8 cellular contexts compared by ENCODE assay signal in the genomic region with DNA sequence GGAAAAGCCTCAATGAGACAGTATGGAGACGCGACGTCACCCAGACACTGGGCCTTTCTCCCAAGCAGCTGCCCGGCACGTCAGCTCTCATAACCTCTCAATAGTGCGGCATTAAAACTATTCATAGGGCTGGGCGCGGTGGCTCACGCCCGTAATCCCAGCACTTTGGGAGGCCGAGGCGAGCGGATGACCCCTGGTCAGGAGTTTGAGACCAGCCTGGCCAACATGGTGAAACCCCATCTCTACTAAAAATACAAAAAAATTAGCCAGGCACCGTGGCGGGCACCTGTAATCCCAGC. TPM values are rescaled to one million over a fixed set of nuclear protein-coding genes. Genes with fewer than 3 reads are reported as not detected.
A peak's percentile ranks its signal among the peaks of the same experiment; 100 is the strongest.
DNase-seq lines count a peak whose midpoint lies in the region; ATAC-seq and TF ChIP-seq lines count a peak whose summit lies in the region.
"Not testable (repeated sequence)": the region's sequence is repeated elsewhere in the genome, so short reads cannot be mapped to it uniquely, and the experiment has no call there.

No MANE protein-coding gene starts in this region.

- H3K9ac ChIP-seq in mesenchymal stem cell (ENCODE audit: low read length); rectal smooth muscle tissue (ENCODE audit: low read length): not testable (repeated sequence)

- H2BK12ac ChIP-seq in mesenchymal stem cell (ENCODE audit: low read length in 2 of 2), result not testable (repeated sequence)

- H3K18ac ChIP-seq in mesenchymal stem cell (ENCODE audit: low read depth in 1 of 2, low read length in 2 of 2), result not testable (repeated sequence)

- H2BK120ac ChIP-seq in mesenchymal stem cell (ENCODE audit: low read depth, low read length), result not testable (repeated sequence)

- not testable (repeated sequence) for H4K8ac ChIP-seq in mesenchymal stem cell (ENCODE audit: low read length)

- not testable (repeated sequence) for H2BK5ac ChIP-seq in mesenchymal stem cell (ENCODE audit: low read depth, low read length, poor library complexity, severe bottlenecking)

- not testable (repeated sequence) for H3K4me2 ChIP-seq in mesenchymal stem cell (ENCODE audit: low read length, poor library complexity, severe bottlenecking)

- DNase-seq in RWPE1 (ENCODE audit: low spot score); adrenal gland; mesenchymal stem cell; spleen; tibial nerve (ENCODE audit: low spot score in 2 of 2): not testable (repeated sequence)
- DNase-seq in left ventricle myocardium superior, result peak; percentile 23

- 91 to 95% (median 93%) methylated on average over 15 of the region's 15 CpGs for whole genome bisulfite sequencing in adrenal gland, 4 donors
- 97% methylated on average over 15 of the region's 15 CpGs for WGBS in mesenchymal stem cell
- 91 to 96% (median 95%) methylated on average over 15 of the region's 15 CpGs for WGBS in spleen, 5 donors
- 84 to 89% methylated on average over 15 of the region's 15 CpGs for WGBS in tibial nerve, 2 donors

- TF ChIP-seq CTCF in RWPE1 (conservative IDR thresholded peaks at IDR 0.05; ENCODE audit: low read depth); adrenal gland (IDR thresholded peaks at IDR 0.05); spleen (IDR thresholded peaks at IDR 0.05 in 8 of 11, conservative IDR thresholded peaks at IDR 0.05 in 3 of 11); tibial nerve (IDR thresholded peaks at IDR 0.05): not testable (repeated sequence)

- H4K91ac ChIP-seq in mesenchymal stem cell (ENCODE audit: low read length), result not testable (repeated sequence)

- CTCF ChIA-PET in RWPE1 (lab: Yijun Ruan, JAX), result not testable (repeated sequence)

- not testable (repeated sequence) for TF ChIP-seq EP300 in tibial nerve (IDR thresholded peaks at IDR 0.05)

- H3K4me1 ChIP-seq in adrenal gland (replicated peaks in 1 of 2), result peaks cover 21 to 63% of the 10 kb centered on the region in 2 donors
- not testable (repeated sequence) for H3K4me1 ChIP-seq in mesenchymal stem cell (ENCODE audit: control insufficient read depth, insufficient read depth, low read depth, low read length)
- H3K4me1 ChIP-seq in rectal smooth muscle tissue (ENCODE audit: control insufficient read depth, insufficient read depth, low read length), result peaks cover 21% of the 10 kb centered on the region
- peaks cover 54 to 93% (median 84%) of the 10 kb centered on the region in 6 donors for H3K4me1 ChIP-seq in spleen
- peaks cover 0 to 85% (median 17%) of the 10 kb centered on the region in 4 donors for H3K4me1 ChIP-seq in tibial nerve

- H3K4me3 ChIP-seq in adrenal gland; mesenchymal stem cell (ENCODE audit: insufficient read depth in 1 of 2, low read depth in 1 of 2, low read length in 2 of 2); rectal smooth muscle tissue (ENCODE audit: low read length); spleen; tibial nerve: not testable (repeated sequence)

- peaks cover 18% of the 10 kb centered on the region for H3K79me1 ChIP-seq in mesenchymal stem cell (replicated peaks; ENCODE audit: low read length, poor library complexity, severe bottlenecking)

- POLR2A ChIA-PET in RWPE1 (lab: Yijun Ruan, JAX; ENCODE audit: low non-redundant PET), result not testable (repeated sequence)

- H2AFZ ChIP-seq in mesenchymal stem cell (ENCODE audit: low read depth, low read length), result not testable (repeated sequence)

- not testable (repeated sequence) for H3K27me3 ChIP-seq in adrenal gland; mesenchymal stem cell (ENCODE audit: control insufficient read depth in 1 of 2, insufficient read depth in 1 of 2, low read length in 2 of 2); rectal smooth muscle tissue (ENCODE audit: control insufficient read depth, insufficient read depth, low read length); spleen (replicated peaks in 1 of 7); tibial nerve

- not testable (repeated sequence) for H2AK5ac ChIP-seq in mesenchymal stem cell (ENCODE audit: low read length, severe bottlenecking)

- not testable (repeated sequence) for TF ChIP-seq POLR2A in adrenal gland (IDR thresholded peaks at IDR 0.05); spleen (IDR thresholded peaks at IDR 0.05); tibial nerve (IDR thresholded peaks at IDR 0.05)

- not testable (repeated sequence) for H3K23ac ChIP-seq in mesenchymal stem cell (ENCODE audit: low read length in 2 of 2)

- H2BK15ac ChIP-seq in mesenchymal stem cell (ENCODE audit: low read depth, poor library complexity, severe bottlenecking), result not testable (repeated sequence)

- intact Hi-C loops in adrenal gland (cut with DNase I); left ventricle myocardium superior (cut with micrococcal nuclease); spleen (cut with DNase I; ENCODE audit: low total_unique reads): not testable (repeated sequence)

- H3K9me3 ChIP-seq in adrenal gland (replicated peaks in 1 of 3); mesenchymal stem cell (ENCODE audit: control insufficient read depth, low read length); spleen; tibial nerve: not testable (repeated sequence)

- ATAC-seq in left ventricle myocardium superior, result not testable (repeated sequence)

- peaks cover 0 to 54% of the 10 kb centered on the region in 2 donors for H3K36me3 ChIP-seq in adrenal gland (replicated peaks in 1 of 2)
- peaks cover 47 to 57% of the 10 kb centered on the region in 2 experiments for H3K36me3 ChIP-seq in mesenchymal stem cell (ENCODE audit: control insufficient read depth in 1 of 2, insufficient read depth in 2 of 2, low read depth in 1 of 2, low read length in 2 of 2)
- H3K36me3 ChIP-seq in rectal smooth muscle tissue (ENCODE audit: control insufficient read depth, insufficient read depth, low read length), result peaks cover 38% of the 10 kb centered on the region
- peaks cover 2 to 69% (median 58%) of the 10 kb centered on the region in 6 donors for H3K36me3 ChIP-seq in spleen
- H3K36me3 ChIP-seq in tibial nerve, result peaks cover 0 to 61% (median 46%) of the 10 kb centered on the region in 3 donors

- not testable (repeated sequence) for H3K4ac ChIP-seq in mesenchymal stem cell (ENCODE audit: low read depth in 1 of 2, low read length in 2 of 2)

- H3K14ac ChIP-seq in mesenchymal stem cell (ENCODE audit: low read length in 2 of 2), result not testable (repeated sequence)

- H3K27ac ChIP-seq in RWPE1, result peak overlapping the region; percentile 92
- H3K27ac ChIP-seq in adrenal gland, result peak overlapping the region; percentile 2 to 97 (median 41)
- peak overlapping the region; percentile 85 for H3K27ac ChIP-seq in cingulate gyrus (ENCODE audit: low read depth, low read length)
- H3K27ac ChIP-seq in mesenchymal stem cell (ENCODE audit: low read length, poor library complexity, severe bottlenecking), result peak overlapping the region; percentile 9
- peak overlapping the region; percentile 70 for H3K27ac ChIP-seq in rectal smooth muscle tissue (ENCODE audit: low read depth, low read length)
- H3K27ac ChIP-seq in spleen, result peak overlapping the region in 5 of 8 donors; percentile 20 to 98 (median 96)
- H3K27ac ChIP-seq in tibial nerve, result peak overlapping the region; percentile 21 to 83 (median 62)

RNA-seq across cellular contexts. Expression of a gene that starts 3.5 kb away (rescaled TPM):
- total RNA-seq in adrenal gland, result 100 to 1,000 TPM; 131 to 292 (median 217) TPM
- polyA plus RNA-seq in adrenal gland, result 100 to 1,000 TPM; 205 to 258 (median 258) TPM
- total RNA-seq in left ventricle myocardium superior, result 152 TPM
- polyA plus RNA-seq in mesenchymal stem cell (2013, experiment 1 of 2), result 173 TPM
- 171 TPM for polyA plus RNA-seq in mesenchymal stem cell (2013, experiment 2 of 2)
- total RNA-seq in spleen, result 100 to 1,000 TPM in 4 of 7 donors, 10 to 100 TPM in 3; 46.7 to 144 (median 125) TPM
- polyA plus RNA-seq in spleen, result 100 to 1,000 TPM in 1 of 3 donors, 10 to 100 TPM in 2; 70.2 to 104 (median 74.1) TPM
- 10 to 100 TPM; 63.5 to 79.7 (median 71.0) TPM for total RNA-seq in tibial nerve

RNA-seq across cellular contexts. Expression of a gene that starts 7.4 kb away (rescaled TPM):
- total RNA-seq in adrenal gland, result 10 to 100 TPM in 7 of 8 donors, 1 to 10 TPM in 1; 3.0 to 28.1 (median 13.8) TPM
- polyA plus RNA-seq in adrenal gland, result 10 to 100 TPM in 2 of 3 donors, 1 to 10 TPM in 1; 6.6 to 47.5 (median 21.5) TPM
- total RNA-seq in left ventricle myocardium superior, result 8.6 TPM
- 1.1 TPM for polyA plus RNA-seq in mesenchymal stem cell (2013, experiment 1 of 2)
- polyA plus RNA-seq in mesenchymal stem cell (2013, experiment 2 of 2), result 0.49 TPM
- total RNA-seq in spleen, result 100 to 1,000 TPM in 6 of 7 donors, 10 to 100 TPM in 1; 87.1 to 187 (median 129) TPM
- 10 to 100 TPM; 36.4 to 86.1 (median 53.0) TPM for polyA plus RNA-seq in spleen
- total RNA-seq in tibial nerve, result 10 to 100 TPM; 10.5 to 53.1 (median 22.6) TPM

RNA-seq across cellular contexts. Expression of a gene that starts 26.7 kb away (rescaled TPM):
- total RNA-seq in adrenal gland (10 to 100 TPM in 7 of 8 donors, 1 to 10 TPM in 1; 6.7 to 66.1 (median 24.5) TPM), left ventricle myocardium superior (24.4 TPM), spleen (10 to 100 TPM; 30.8 to 73.8 (median 38.5) TPM), tibial nerve (10 to 100 TPM; 47.4 to 79.0 (median 57.0) TPM)
- polyA plus RNA-seq in adrenal gland (10 to 100 TPM in 2 of 3 donors, 1 to 10 TPM in 1; 6.0 to 42.5 (median 36.5) TPM), spleen (10 to 100 TPM; 28.1 to 42.0 (median 28.4) TPM)
- polyA plus RNA-seq in mesenchymal stem cell (2013, experiment 1 of 2), result 42.8 TPM
- 46.1 TPM for polyA plus RNA-seq in mesenchymal stem cell (2013, experiment 2 of 2)

RNA-seq across cellular contexts. Expression of a gene that starts 45.1 kb away (rescaled TPM):
- total RNA-seq in adrenal gland (10 to 100 TPM in 7 of 8 donors, 1 to 10 TPM in 1; 7.4 to 46.9 (median 19.3) TPM), left ventricle myocardium superior (11.4 TPM), spleen (10 to 100 TPM; 20.0 to 26.5 (median 23.5) TPM), tibial nerve (10 to 100 TPM; 40.2 to 68.1 (median 41.5) TPM)
- polyA plus RNA-seq in adrenal gland (10 to 100 TPM in 1 of 3 donors, 1 to 10 TPM in 2; 4.1 to 16.7 (median 5.0) TPM), spleen (10 to 100 TPM in 2 of 3 donors, 1 to 10 TPM in 1; 9.0 to 28.2 (median 11.6) TPM)
- polyA plus RNA-seq in mesenchymal stem cell (2013, experiment 1 of 2), result 15.7 TPM
- 15.2 TPM for polyA plus RNA-seq in mesenchymal stem cell (2013, experiment 2 of 2)

RNA-seq across cellular contexts. Expression of a gene that starts 53.0 kb away (rescaled TPM):
- total RNA-seq in adrenal gland (100 to 1,000 TPM in 4 of 8 donors, 10 to 100 TPM in 4; 36.7 to 153 (median 82.7) TPM), left ventricle myocardium superior (124 TPM), spleen (10 to 100 TPM; 40.1 to 90.6 (median 74.7) TPM), tibial nerve (100 to 1,000 TPM in 1 of 4 donors, 10 to 100 TPM in 3; 56.8 to 118 (median 76.2) TPM)
- polyA plus RNA-seq in adrenal gland (100 to 1,000 TPM in 2 of 3 donors, 10 to 100 TPM in 1; 60.3 to 214 (median 187) TPM), spleen (10 to 100 TPM; 59.3 to 90.3 (median 80.8) TPM)
- polyA plus RNA-seq in mesenchymal stem cell (2013, experiment 1 of 2), result 44.2 TPM
- 41.8 TPM for polyA plus RNA-seq in mesenchymal stem cell (2013, experiment 2 of 2)

Comparison
In these comparisons a context has a peak if more than half of its experiments do, and no peak if none do; other contexts are left out.
1. H3K27ac ChIP-seq: peak in every context shown above with its lines; median percentile 96 in spleen; 92 in RWPE1; 85 in cingulate gyrus; 70 in rectal smooth muscle tissue; 62 in tibial nerve; 41 in adrenal gland; 9 in mesenchymal stem cell.